ENCODE assay signal across 22 cellular contexts in genomic region chr19:33556261-33556660, GRCh38.
"Had no signal": no experiment of that assay in that cellular context is flagged by ENCODE, and none has a peak within 500 bp of the region (broad histone marks: within the 10 kb centered on the region; RNA-seq: fewer than 3 reads in every experiment).

No MANE protein-coding gene starts in this region.

- DNase-seq: IMR-90, Kasumi-1, KG1, MM.1S, NCI-H1092 treated with DMSO at 0.1 percent for 48 hours, NCI-H1436, NCI-H187, NCI-H2029, NCI-H2081 treated with DMSO at 0.1 percent for 48 hours, NCI-H2171, NCI-H226, NCI-H446, NCI-H510A, NCI-H524 treated with DMSO at 0.1 percent for 48 hours, NCI-H69, NCI-H774, PC-3, SHP77, SK-N-SH had no signal

- H3K4me2 ChIP-seq: SK-N-SH had no signal

- H3K9ac ChIP-seq: SK-N-SH had no signal

- H3K27ac ChIP-seq: RWPE1 had no signal

- H3K9me3 ChIP-seq: SK-N-SH had no signal

- H3K9me2 ChIP-seq: SK-N-SH had no signal

- ATAC-seq: HepG2, Panc1, PC-3 had no signal
